ENCODE assay signal across 16 cellular contexts in the genomic region with DNA sequence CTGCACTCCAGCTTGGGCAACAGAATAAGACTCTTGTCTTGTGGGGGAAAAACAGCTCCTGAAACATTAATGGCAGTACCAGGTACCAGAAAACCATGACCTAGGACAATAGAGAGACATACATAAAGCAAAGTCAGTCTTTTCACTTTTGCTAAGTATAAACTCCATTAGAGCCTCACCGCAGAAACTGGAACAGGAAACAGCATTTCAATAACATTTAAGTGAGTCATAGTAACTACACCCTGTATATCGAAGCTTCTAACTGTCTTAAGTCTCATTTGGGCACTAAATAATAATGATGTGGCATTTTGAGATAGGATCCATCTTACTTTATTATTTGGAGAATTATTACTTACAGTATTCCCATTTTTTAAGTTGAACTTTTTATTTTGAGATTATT.
A peak's percentile ranks its signal among the peaks of the same experiment; 100 is the strongest.
DNase-seq lines count a peak whose midpoint lies in the region; ATAC-seq and TF ChIP-seq lines count a peak whose summit lies in the region.
"Had no signal": no experiment of that assay in that cellular context is flagged by ENCODE, and none has a peak within 500 bp of the region (broad histone marks: within the 10 kb centered on the region; RNA-seq: fewer than 3 reads in every experiment).

No MANE protein-coding gene starts in this region.

- ATAC-seq in stimulated activated memory B cell treated with anti-CD40 and anti-IgM and Interleukin-4, amounts not matched to agents 10 μg/mL and 1 μg/mL and 100 μg/mL, for 72 hours, result no peak
- ATAC-seq in GM19395 (IDR thresholded peaks at IDR 0.05; ENCODE audit: unreplicated experiment) (no peak), GM18870 (IDR thresholded peaks at IDR 0.05; ENCODE audit: unreplicated experiment) (no peak)
- ATAC-seq: effector memory CD8-positive, alpha-beta T cell had no signal

- peaks cover 6% of the 10 kb centered on the region for H3K27me3 Mint-ChIP-seq in dendritic cell treated with granulocyte-macrophage colony-stimulating factor and Interleukin-4, amounts not matched to agents 40 ng/mL and 50 ng/mL, for 4 days
- peaks cover 6% of the 10 kb centered on the region for H3K27me3 Mint-ChIP-seq in stimulated activated memory B cell treated with anti-CD40 and anti-IgM and Interleukin-4, amounts not matched to agents 10 μg/mL and 1 μg/mL and 100 μg/mL, for 72 hours
- H3K27me3 Mint-ChIP-seq: CD4-positive, CD25-positive, alpha-beta regulatory T cell had no signal

- intact Hi-C loops in dendritic cell treated with granulocyte-macrophage colony-stimulating factor and Interleukin-4, amounts not matched to agents 40 ng/mL and 50 ng/mL, for 4 days (cut with micrococcal nuclease), result no loop called here

- no peak overlapping the region for H3K4me3 ChIP-seq in retinal pigment epithelial cell (ENCODE audit: low read length)
- H3K4me3 ChIP-seq: PC-9, thoracic aorta had no signal

- H3K9me3 Mint-ChIP-seq in dendritic cell treated with granulocyte-macrophage colony-stimulating factor and Interleukin-4, amounts not matched to agents 40 ng/mL and 50 ng/mL, for 4 days, result peaks cover 12% of the 10 kb centered on the region
- H3K9me3 Mint-ChIP-seq in stimulated activated memory B cell treated with anti-CD40 and anti-IgM and Interleukin-4, amounts not matched to agents 10 μg/mL and 1 μg/mL and 100 μg/mL, for 72 hours, result peaks cover 15% of the 10 kb centered on the region

- H3K4me1 Mint-ChIP-seq in dendritic cell treated with granulocyte-macrophage colony-stimulating factor and Interleukin-4, amounts not matched to agents 40 ng/mL and 50 ng/mL, for 4 days (ENCODE audit: low read depth), result peaks cover 21% of the 10 kb centered on the region
- no peaks in the 10 kb centered on the region for H3K4me1 Mint-ChIP-seq in stimulated activated memory B cell treated with anti-CD40 and anti-IgM and Interleukin-4, amounts not matched to agents 10 μg/mL and 1 μg/mL and 100 μg/mL, for 72 hours
- H3K4me1 Mint-ChIP-seq: brain; CD4-positive, CD25-positive, alpha-beta regulatory T cell had no signal

- H3K36me3 Mint-ChIP-seq in dendritic cell treated with granulocyte-macrophage colony-stimulating factor and Interleukin-4, amounts not matched to agents 40 ng/mL and 50 ng/mL, for 4 days (ENCODE audit: low read depth), result no peaks in the 10 kb centered on the region
- H3K36me3 Mint-ChIP-seq in stimulated activated memory B cell treated with anti-CD40 and anti-IgM and Interleukin-4, amounts not matched to agents 10 μg/mL and 1 μg/mL and 100 μg/mL, for 72 hours, result no peaks in the 10 kb centered on the region
- H3K36me3 Mint-ChIP-seq: brain; CD4-positive, CD25-positive, alpha-beta regulatory T cell had no signal

- no peak overlapping the region for H3K4me3 Mint-ChIP-seq in dendritic cell treated with granulocyte-macrophage colony-stimulating factor and Interleukin-4, amounts not matched to agents 40 ng/mL and 50 ng/mL, for 4 days
- H3K4me3 Mint-ChIP-seq in stimulated activated memory B cell treated with anti-CD40 and anti-IgM and Interleukin-4, amounts not matched to agents 10 μg/mL and 1 μg/mL and 100 μg/mL, for 72 hours, result no peak overlapping the region
- H3K4me3 Mint-ChIP-seq: brain; CD4-positive, CD25-positive, alpha-beta regulatory T cell; effector memory CD8-positive, alpha-beta T cell had no signal

- DNase-seq in GM03348 (ENCODE audit: low spot score) (peak; percentile 34), MV-4-11 (lab: John Stamatoyannopoulos, UW) (peak; percentile 62), retinal pigment epithelial cell (ENCODE audit: low read depth) (peak; percentile 39), T1000 (lab: John Stamatoyannopoulos, UW) (no peak)
- DNase-seq: effector memory CD8-positive, alpha-beta T cell; NCI-H1417; NCI-H446; PC-9; stimulated activated CD4-positive, alpha-beta T cell treated with anti-CD3 and anti-CD28 coated beads, Interleukin-15, amount 100 ng/mL, for 24 hours had no signal

- no peak for TF ChIP-seq CTCF in retinal pigment epithelial cell (conservative IDR thresholded peaks at IDR 0.05; ENCODE audit: low read depth, low read length)

- H3K27ac Mint-ChIP-seq in dendritic cell treated with granulocyte-macrophage colony-stimulating factor and Interleukin-4, amounts not matched to agents 40 ng/mL and 50 ng/mL, for 4 days, result peak overlapping the region; percentile 1
- no peak overlapping the region for H3K27ac Mint-ChIP-seq in stimulated activated memory B cell treated with anti-CD40 and anti-IgM and Interleukin-4, amounts not matched to agents 10 μg/mL and 1 μg/mL and 100 μg/mL, for 72 hours
- H3K27ac Mint-ChIP-seq: brain; CD4-positive, CD25-positive, alpha-beta regulatory T cell; effector memory CD8-positive, alpha-beta T cell had no signal
